In genomic region chr10:60714242-60714641, GRCh38 we compare ENCODE assay signal across 18 cellular contexts.
DNase-seq lines count a peak whose midpoint lies in the region; ATAC-seq and TF ChIP-seq lines count a peak whose summit lies in the region.
"Had no signal": no experiment of that assay in that cellular context is flagged by ENCODE, and none has a peak within 500 bp of the region (broad histone marks: within the 10 kb centered on the region; RNA-seq: fewer than 3 reads in every experiment).

No MANE protein-coding gene starts in this region.

- no peaks in the 10 kb centered on the region for H3K9me3 ChIP-seq in CD4-positive, alpha-beta memory T cell (ENCODE audit: control insufficient read depth in 1 of 2, low read length in 2 of 2)
- H3K9me3 ChIP-seq: ascending aorta, mucosa of descending colon, uterus had no signal

- no peak overlapping the region for H3K27ac ChIP-seq in CD4-positive, alpha-beta memory T cell (ENCODE audit: low read depth, low read length)
- H3K27ac ChIP-seq: ascending aorta, uterus, WERI-Rb-1 had no signal

- intact Hi-C loops in CD4-positive, alpha-beta memory T cell (cut with micrococcal nuclease) = loop anchor here (2.0 kb wide), 1 partner anchor 19 kb away; no protein-coding TSS in a partner anchor

- no peaks in the 10 kb centered on the region for H3K27me3 ChIP-seq in CD4-positive, alpha-beta memory T cell (ENCODE audit: insufficient read depth, low read length)
- H3K27me3 ChIP-seq: ascending aorta, uterus had no signal

- no peak for TF ChIP-seq CTCF in choroid plexus epithelial cell (conservative IDR thresholded peaks at IDR 0.05; ENCODE audit: low read depth, low read length)

- peak overlapping the region; percentile 31 to 72 (median 60) for H3K4me3 Mint-ChIP-seq in CD4-positive, alpha-beta memory T cell

- ATAC-seq in GM18907 (IDR thresholded peaks at IDR 0.05; ENCODE audit: unreplicated experiment) (peak; percentile 67), HG03442 (IDR thresholded peaks at IDR 0.05; ENCODE audit: unreplicated experiment) (peak; percentile 65)
- ATAC-seq: left lobe of liver, mucosa of descending colon had no signal

- no peak overlapping the region for H3K4me3 ChIP-seq in CD4-positive, alpha-beta memory T cell (ENCODE audit: low read length in 2 of 2)
- no peak overlapping the region for H3K4me3 ChIP-seq in choroid plexus epithelial cell (ENCODE audit: low read depth, low read length)
- H3K4me3 ChIP-seq: ascending aorta, mucosa of descending colon, uterus had no signal

- H3K36me3 ChIP-seq in CD4-positive, alpha-beta memory T cell (ENCODE audit: insufficient read depth, low read length) = no peaks in the 10 kb centered on the region
- H3K36me3 ChIP-seq: ascending aorta, uterus, WERI-Rb-1 had no signal

- peaks cover 0 to 5% (median 3%) of the 10 kb centered on the region in 8 donors for H3K9me3 Mint-ChIP-seq in CD4-positive, alpha-beta memory T cell

- POLR2A ChIA-PET in CD4-positive, alpha-beta memory T cell (lab: Charles Lee; ENCODE audit: partially characterized antibody) = interaction anchor here (0.9 to 1.7 kb wide), 7 partner anchors 9 to 17 kb away, joined by 3 to 9 read pairs (median 5); no protein-coding TSS in a partner anchor

- peaks cover 68% of the 10 kb centered on the region for H3K4me1 ChIP-seq in CD4-positive, alpha-beta memory T cell (ENCODE audit: insufficient read depth, low read length)
- H3K4me1 ChIP-seq: ascending aorta, uterus had no signal

- peaks cover 3 to 4% of the 10 kb centered on the region in 2 donors for H3K36me3 Mint-ChIP-seq in CD4-positive, alpha-beta memory T cell

- peak overlapping the region; percentile 35 to 93 (median 79) for H3K27ac Mint-ChIP-seq in CD4-positive, alpha-beta memory T cell

- no peaks in the 10 kb centered on the region for H3K27me3 Mint-ChIP-seq in CD4-positive, alpha-beta memory T cell

- CTCF ChIA-PET in CD4-positive, alpha-beta memory T cell (lab: Charles Lee; ENCODE audit: partially characterized antibody) = interaction anchor here (0.9 to 1.8 kb wide), 3 partner anchors 12 to 15 kb away, joined by 3 to 4 read pairs (median 3); no protein-coding TSS in a partner anchor

- DNase-seq in CD4-positive, alpha-beta memory T cell = peak in 3 of 5 donors; percentile 19 to 39 (median 29)
- DNase-seq in choroid plexus epithelial cell (ENCODE audit: low read depth) (peak; percentile 70), NCI-H774 (lab: John Stamatoyannopoulos, UW) (no peak), amniotic stem cell (lab: John Stamatoyannopoulos, UW) (no peak), NCI-H526 (lab: John Stamatoyannopoulos, UW) (no peak), RPMI8226 (no peak)
- DNase-seq: activated effector memory CD4-positive, alpha-beta T cell treated with anti-CD3 and anti-CD28 coated beads, Interleukin-2, amount 50 U/mL, for 16 hours; foreskin melanocyte; GOT3; mucosa of descending colon; NCI-H1417 treated with DMSO at 0.1 percent for 48 hours; nucleus accumbens; uterus; WERI-Rb-1 had no signal

- H3K4me1 Mint-ChIP-seq in CD4-positive, alpha-beta memory T cell = peaks cover 42 to 66% (median 44%) of the 10 kb centered on the region in 4 donors

Comparison
In these comparisons a context has a peak if more than half of its experiments do, and no peak if none do; other contexts are left out.
1. DNase-seq: peak in CD4-positive, alpha-beta memory T cell (3 of 5) and choroid plexus epithelial cell (single experiment); none in NCI-H774 (single experiment), amniotic stem cell (single experiment), NCI-H526 (0 of 2) and RPMI8226 (single experiment).